16 cellular contexts compared by ENCODE assay signal in genomic region chr12:130223767-130224244, GRCh38.
DNase-seq lines count a peak whose midpoint lies in the region; ATAC-seq and TF ChIP-seq lines count a peak whose summit lies in the region.
"Had no signal": no experiment of that assay in that cellular context is flagged by ENCODE, and none has a peak within 500 bp of the region (broad histone marks: within the 10 kb centered on the region; RNA-seq: fewer than 3 reads in every experiment).

No MANE protein-coding gene starts in this region.

- no peak overlapping the region for H3K4me2 ChIP-seq in mesenchymal stem cell (ENCODE audit: low read length, poor library complexity, severe bottlenecking)

- H2BK15ac ChIP-seq in mesenchymal stem cell (ENCODE audit: low read depth, poor library complexity, severe bottlenecking) = no peak overlapping the region

- H2AK5ac ChIP-seq in mesenchymal stem cell (ENCODE audit: low read length, severe bottlenecking) = no peak overlapping the region

- H2BK5ac ChIP-seq in mesenchymal stem cell (ENCODE audit: low read depth, low read length, poor library complexity, severe bottlenecking) = no peak overlapping the region

- H3K79me1 ChIP-seq in mesenchymal stem cell (replicated peaks; ENCODE audit: low read length, poor library complexity, severe bottlenecking) = no peaks in the 10 kb centered on the region

- H3K9me3 Mint-ChIP-seq in stimulated activated memory B cell treated with anti-CD40 and anti-IgM and Interleukin-4, amounts not matched to agents 10 μg/mL and 1 μg/mL and 100 μg/mL, for 72 hours = peaks cover 7% of the 10 kb centered on the region

- H3K9me3 ChIP-seq in HEK293 (ENCODE audit: control insufficient read depth, insufficient read depth, low read depth, low read length) = no peaks in the 10 kb centered on the region
- peaks cover 15% of the 10 kb centered on the region for H3K9me3 ChIP-seq in mesenchymal stem cell (ENCODE audit: control insufficient read depth, low read length)

- 77% methylated on average over 6 of the region's 6 CpGs for WGBS in mesenchymal stem cell

- H3K27ac ChIP-seq in HEK293 (ENCODE audit: extremely low read depth, low read depth, low read length) (no peak overlapping the region), mesenchymal stem cell (ENCODE audit: low read length, poor library complexity, severe bottlenecking) (no peak overlapping the region)

- H3K14ac ChIP-seq in mesenchymal stem cell (ENCODE audit: low read length in 2 of 2) = no peak overlapping the region

- H3K36me3 ChIP-seq in HEK293 (ENCODE audit: control insufficient read depth in 2 of 2, insufficient read depth in 1 of 2, low read length in 2 of 2) (no peaks in the 10 kb centered on the region), mesenchymal stem cell (ENCODE audit: control insufficient read depth in 1 of 2, insufficient read depth in 2 of 2, low read depth in 1 of 2, low read length in 2 of 2) (no peaks in the 10 kb centered on the region)

- H3K4me1 ChIP-seq in HEK293 (ENCODE audit: control insufficient read depth, insufficient read depth, low read length) (no peaks in the 10 kb centered on the region), mesenchymal stem cell (ENCODE audit: control insufficient read depth, insufficient read depth, low read depth, low read length) (no peaks in the 10 kb centered on the region)

- H2AFZ ChIP-seq in mesenchymal stem cell (ENCODE audit: low read depth, low read length) = no peak overlapping the region

- H3K27me3 Mint-ChIP-seq in stimulated activated memory B cell treated with anti-CD40 and anti-IgM and Interleukin-4, amounts not matched to agents 10 μg/mL and 1 μg/mL and 100 μg/mL, for 72 hours = peaks cover 9% of the 10 kb centered on the region

- no peaks in the 10 kb centered on the region for H3K36me3 Mint-ChIP-seq in stimulated activated memory B cell treated with anti-CD40 and anti-IgM and Interleukin-4, amounts not matched to agents 10 μg/mL and 1 μg/mL and 100 μg/mL, for 72 hours
- H3K36me3 Mint-ChIP-seq: CD4-positive, alpha-beta memory T cell had no signal

- no peak overlapping the region for H2BK12ac ChIP-seq in mesenchymal stem cell (ENCODE audit: low read length in 2 of 2)

- ATAC-seq in GM18909 (IDR thresholded peaks at IDR 0.05; ENCODE audit: poor library complexity, unreplicated experiment) = no peak
- no peak for ATAC-seq in stimulated activated memory B cell treated with anti-CD40 and anti-IgM and Interleukin-4, amounts not matched to agents 10 μg/mL and 1 μg/mL and 100 μg/mL, for 72 hours

- H4K91ac ChIP-seq in mesenchymal stem cell (ENCODE audit: low read length) = no peak overlapping the region

- no peak overlapping the region for H3K4me3 Mint-ChIP-seq in stimulated activated memory B cell treated with anti-CD40 and anti-IgM and Interleukin-4, amounts not matched to agents 10 μg/mL and 1 μg/mL and 100 μg/mL, for 72 hours
- H3K4me3 Mint-ChIP-seq: CD4-positive, alpha-beta memory T cell had no signal

- H3K4me3 ChIP-seq in HEK293 (ENCODE audit: low read depth, low read length) (no peak overlapping the region), mesenchymal stem cell (ENCODE audit: insufficient read depth in 1 of 2, low read depth in 1 of 2, low read length in 2 of 2) (no peak overlapping the region)

- no peaks in the 10 kb centered on the region for H3K4me1 Mint-ChIP-seq in stimulated activated memory B cell treated with anti-CD40 and anti-IgM and Interleukin-4, amounts not matched to agents 10 μg/mL and 1 μg/mL and 100 μg/mL, for 72 hours

- no peak overlapping the region for H2BK120ac ChIP-seq in mesenchymal stem cell (ENCODE audit: low read depth, low read length)

- no peak overlapping the region for H3K27ac Mint-ChIP-seq in stimulated activated memory B cell treated with anti-CD40 and anti-IgM and Interleukin-4, amounts not matched to agents 10 μg/mL and 1 μg/mL and 100 μg/mL, for 72 hours
- H3K27ac Mint-ChIP-seq: CD4-positive, alpha-beta memory T cell had no signal

- CTCF ChIA-PET in HEK293 (lab: Yijun Ruan, JAX) = interaction anchor here (0.5 kb wide), 1 partner anchor 12 kb away, joined by 3 read pairs; no protein-coding TSS in a partner anchor

- peak overlapping the region; percentile 23 for H4K8ac ChIP-seq in mesenchymal stem cell (ENCODE audit: low read length)

- no peak overlapping the region for H3K23ac ChIP-seq in mesenchymal stem cell (ENCODE audit: low read length in 2 of 2)

- H3K4ac ChIP-seq in mesenchymal stem cell (ENCODE audit: low read depth in 1 of 2, low read length in 2 of 2) = no peak overlapping the region

- TF ChIP-seq CTCF in HEK293 (tag by site-specific recombination; IDR thresholded peaks at IDR 0.05) = no peak

- H3K9ac ChIP-seq in mesenchymal stem cell (ENCODE audit: low read length) = no peak overlapping the region

- POLR2A ChIA-PET in HEK293 (lab: Yijun Ruan, JAX) = no interaction called here

- H3K27me3 ChIP-seq in mesenchymal stem cell (ENCODE audit: control insufficient read depth in 1 of 2, insufficient read depth in 1 of 2, low read length in 2 of 2) = no peaks in the 10 kb centered on the region

- no peak overlapping the region for H3K18ac ChIP-seq in mesenchymal stem cell (ENCODE audit: low read depth in 1 of 2, low read length in 2 of 2)

- peak; percentile 39 for DNase-seq in ecto neural progenitor cell (ENCODE audit: low spot score)
- DNase-seq in mesenchymal stem cell = no peak
- no peak for DNase-seq in stimulated activated CD4-positive, alpha-beta T cell treated with anti-CD3 and anti-CD28 coated beads, Interleukin-2, amount 100 ng/mL, for 48 hours
- DNase-seq: C1 segment of cervical spinal cord; Calu3; CD4-positive, alpha-beta memory T cell; COR-L47; DMS53; DMS79 treated with DMSO at 0.1 percent for 48 hours; GF-D8; GOT3; H7; HCEC 1CT had no signal

TF ChIP-seq in HEK293, 187 proteins besides CTCF, POLR2A, EP300 and RAD21:
- TF ChIP-seq ZSCAN4 (tag by site-specific recombination; IDR thresholded peaks at IDR 0.05) (peak; percentile 99), PRDM10 (tag by site-specific recombination; IDR thresholded peaks at IDR 0.05) (no peak), ZNF366 (tag by site-specific recombination; conservative IDR thresholded peaks at IDR 0.05) (no peak), ZBTB6 (tag by site-specific recombination; IDR thresholded peaks at IDR 0.05) (no peak)
